9 cellular contexts compared by ENCODE assay signal in genomic region chr10:93073539-93074136, GRCh38. TPM values are rescaled to one million over a fixed set of nuclear protein-coding genes. Genes with fewer than 3 reads are reported as not detected.
DNase-seq lines count a peak whose midpoint lies in the region; ATAC-seq and TF ChIP-seq lines count a peak whose summit lies in the region.
"Had no signal": no experiment of that assay in that cellular context is flagged by ENCODE, and none has a peak within 500 bp of the region (broad histone marks: within the 10 kb centered on the region; RNA-seq: fewer than 3 reads in every experiment).

Gene CYP26A1, plus strand, starts transcription at chr10:93073893. Its CDS starts 42 bp downstream, at chr10:93073935.

- H2BK5ac ChIP-seq in mesenchymal stem cell (ENCODE audit: low read depth, low read length, poor library complexity, severe bottlenecking): no peak within 1 kb of the TSS

- TF ChIP-seq CTCF in 22Rv1 (IDR thresholded peaks at IDR 0.05): peak; percentile 30

- peaks cover 32% of the 10 kb centered on the region for H3K4me1 Mint-ChIP-seq in activated naive CD8-positive, alpha-beta T cell treated with anti-CD3 and anti-CD28 coated beads, Interleukin-2, amount 50 U/mL, for 24 hours

- H3K36me3 ChIP-seq in HUES6 (ENCODE audit: control insufficient read depth, insufficient read depth, low read length): peaks cover 10% of the 10 kb centered on the region
- no peaks in the 10 kb centered on the region for H3K36me3 ChIP-seq in mesenchymal stem cell (ENCODE audit: control insufficient read depth in 1 of 2, insufficient read depth in 2 of 2, low read depth in 1 of 2, low read length in 2 of 2)

- no peaks in the 10 kb centered on the region for H3K36me3 Mint-ChIP-seq in activated naive CD8-positive, alpha-beta T cell treated with anti-CD3 and anti-CD28 coated beads, Interleukin-2, amount 50 U/mL, for 24 hours (ENCODE audit: low read depth)

- H4K91ac ChIP-seq in mesenchymal stem cell (ENCODE audit: low read length): no peak within 1 kb of the TSS

- H2AFZ ChIP-seq in mesenchymal stem cell (ENCODE audit: low read depth, low read length): no peak within 1 kb of the TSS

- H3K9ac ChIP-seq in HUES6 (ENCODE audit: low read length) (peak within 1 kb of the TSS; percentile 85), mesenchymal stem cell (ENCODE audit: low read length) (no peak within 1 kb of the TSS)

- H3K27me3 ChIP-seq in HUES6 (ENCODE audit: control insufficient read depth, insufficient read depth, low read length) (peaks cover 93% of the 10 kb centered on the region), mesenchymal stem cell (ENCODE audit: control insufficient read depth in 1 of 2, insufficient read depth in 1 of 2, low read length in 2 of 2) (peaks cover 89 to 91% of the 10 kb centered on the region in 2 experiments)

- H3K9me3 ChIP-seq in HUES6 (ENCODE audit: control insufficient read depth, insufficient read depth, low read depth, low read length) (no peaks in the 10 kb centered on the region), mesenchymal stem cell (ENCODE audit: control insufficient read depth, low read length) (no peaks in the 10 kb centered on the region)

- H3K27ac ChIP-seq in 22Rv1: no peak within 1 kb of the TSS
- no peak within 1 kb of the TSS for H3K27ac ChIP-seq in HUES6 (ENCODE audit: low read depth, low read length)
- H3K27ac ChIP-seq in mesenchymal stem cell (ENCODE audit: low read length, poor library complexity, severe bottlenecking): no peak within 1 kb of the TSS

- no peak within 1 kb of the TSS for H3K4ac ChIP-seq in mesenchymal stem cell (ENCODE audit: low read depth in 1 of 2, low read length in 2 of 2)

- peak within 1 kb of the TSS; percentile 69 for H3K4me2 ChIP-seq in mesenchymal stem cell (ENCODE audit: low read length, poor library complexity, severe bottlenecking)

- peak within 1 kb of the TSS; percentile 42 for H3K4me3 Mint-ChIP-seq in activated naive CD8-positive, alpha-beta T cell treated with anti-CD3 and anti-CD28 coated beads, Interleukin-2, amount 50 U/mL, for 24 hours

- no peak for ATAC-seq in activated naive CD8-positive, alpha-beta T cell treated with anti-CD3 and anti-CD28 coated beads, Interleukin-2, amount 50 U/mL, for 24 hours
- ATAC-seq in HG03520 (IDR thresholded peaks at IDR 0.05; ENCODE audit: unreplicated experiment): no peak

- no peak within 1 kb of the TSS for H3K27ac Mint-ChIP-seq in activated naive CD8-positive, alpha-beta T cell treated with anti-CD3 and anti-CD28 coated beads, Interleukin-2, amount 50 U/mL, for 24 hours

- H3K23ac ChIP-seq in mesenchymal stem cell (ENCODE audit: low read length in 2 of 2): no peak within 1 kb of the TSS

- peaks cover 82% of the 10 kb centered on the region for H3K27me3 Mint-ChIP-seq in activated naive CD8-positive, alpha-beta T cell treated with anti-CD3 and anti-CD28 coated beads, Interleukin-2, amount 50 U/mL, for 24 hours

- H3K4me1 ChIP-seq in HUES6 (ENCODE audit: control insufficient read depth, insufficient read depth, low read length) (peaks cover 36% of the 10 kb centered on the region), mesenchymal stem cell (ENCODE audit: control insufficient read depth, insufficient read depth, low read depth, low read length) (peaks cover 34% of the 10 kb centered on the region)

- H3K4me3 ChIP-seq in HUES6 (ENCODE audit: low read depth, low read length): peak within 1 kb of the TSS; percentile 74
- no peak within 1 kb of the TSS for H3K4me3 ChIP-seq in mesenchymal stem cell (ENCODE audit: insufficient read depth in 1 of 2, low read depth in 1 of 2, low read length in 2 of 2)

- H3K9me3 Mint-ChIP-seq in activated naive CD8-positive, alpha-beta T cell treated with anti-CD3 and anti-CD28 coated beads, Interleukin-2, amount 50 U/mL, for 24 hours: no peaks in the 10 kb centered on the region

- H3K14ac ChIP-seq in mesenchymal stem cell (ENCODE audit: low read length in 2 of 2): no peak within 1 kb of the TSS

- WGBS in mesenchymal stem cell: under 1% methylated on average over 42 of the region's 51 CpGs

- H2BK120ac ChIP-seq in mesenchymal stem cell (ENCODE audit: low read depth, low read length): no peak within 1 kb of the TSS

- no peak within 1 kb of the TSS for H2BK15ac ChIP-seq in mesenchymal stem cell (ENCODE audit: low read depth, poor library complexity, severe bottlenecking)

- no peak within 1 kb of the TSS for H3K18ac ChIP-seq in mesenchymal stem cell (ENCODE audit: low read depth in 1 of 2, low read length in 2 of 2)

- no peak within 1 kb of the TSS for H2BK12ac ChIP-seq in mesenchymal stem cell (ENCODE audit: low read length in 2 of 2)

- DNase-seq in activated naive CD8-positive, alpha-beta T cell treated with anti-CD3 and anti-CD28 coated beads, Interleukin-2, amount 50 U/mL, for 24 hours: no peak
- DNase-seq in mesenchymal stem cell (no peak), putamen (ENCODE audit: low spot score) (no peak), medulla oblongata (ENCODE audit: extremely low spot score) (no peak), NCI-H1092 (lab: John Stamatoyannopoulos, UW) (no peak)
- DNase-seq: midbrain had no signal

- H4K8ac ChIP-seq in mesenchymal stem cell (ENCODE audit: low read length): no peak within 1 kb of the TSS

- no peaks in the 10 kb centered on the region for H3K79me1 ChIP-seq in mesenchymal stem cell (replicated peaks; ENCODE audit: low read length, poor library complexity, severe bottlenecking)

- H2AK5ac ChIP-seq in mesenchymal stem cell (ENCODE audit: low read length, severe bottlenecking): no peak within 1 kb of the TSS

RNA-seq across cellular contexts. Expression of gene CYP26A1, which starts in this region (rescaled TPM):
- polyA plus RNA-seq in mesenchymal stem cell (2013, experiment 1 of 2): not detected
- not detected for polyA plus RNA-seq in mesenchymal stem cell (2013, experiment 2 of 2)
